In the genomic region with DNA sequence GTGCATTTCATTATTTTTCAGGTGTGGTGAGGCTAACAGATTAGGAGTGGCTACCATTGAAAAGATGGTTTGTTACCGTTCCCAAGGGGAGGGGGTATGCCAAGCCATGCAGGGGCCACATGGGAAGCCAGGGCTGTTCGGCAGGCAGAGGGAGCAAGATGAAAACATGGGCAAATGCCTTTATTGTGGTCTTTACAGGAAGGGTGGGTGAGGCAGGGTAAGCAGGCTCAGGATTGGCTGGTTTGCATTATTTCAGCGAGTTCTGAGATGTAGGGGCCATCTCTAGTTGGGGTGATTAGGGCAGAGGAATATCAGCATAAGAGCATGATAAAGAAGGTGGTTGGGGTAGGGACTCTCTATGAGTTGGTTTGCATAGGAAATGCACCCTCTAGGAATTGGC, we compare ENCODE assay signal across 34 cellular contexts.
"Had no signal": no experiment of that assay in that cellular context is flagged by ENCODE, and none has a peak within 500 bp of the region (broad histone marks: within the 10 kb centered on the region; RNA-seq: fewer than 3 reads in every experiment).

No MANE protein-coding gene starts in this region.

- H3K36me3 ChIP-seq: brain microvascular endothelial cell, MG63 had no signal

- H3K4me2 ChIP-seq: PC-9 had no signal

- H3K27ac ChIP-seq: brain microvascular endothelial cell, PC-9, RWPE1, VCaP had no signal

- H3K9me3 Mint-ChIP-seq: activated B cell treated with CpG ODN at 0.5 μM for 24 hours; activated CD4-positive, alpha-beta memory T cell treated with anti-CD3 and anti-CD28 coated beads, Interleukin-2, amount 10 ng/mL, durations not matched to agents 7 days and 5 days; activated naive CD4-positive, alpha-beta T cell treated with anti-CD3 and anti-CD28 coated beads, Interleukin-2, amount 10 ng/mL, durations not matched to agents 7 days and 5 days; central memory CD8-positive, alpha-beta T cell had no signal

- H3K4me3 Mint-ChIP-seq: activated B cell treated with CpG ODN at 0.5 μM for 24 hours; activated CD4-positive, alpha-beta memory T cell treated with anti-CD3 and anti-CD28 coated beads, Interleukin-2, amount 10 ng/mL, durations not matched to agents 7 days and 5 days; activated CD8-positive, alpha-beta memory T cell treated with anti-CD3 and anti-CD28 coated beads, Interleukin-2, amount 10 ng/mL, durations not matched to agents 7 days and 5 days; activated naive CD4-positive, alpha-beta T cell treated with anti-CD3 and anti-CD28 coated beads, Interleukin-2, amount 10 ng/mL, durations not matched to agents 7 days and 5 days; activated naive CD8-positive, alpha-beta T cell; central memory CD8-positive, alpha-beta T cell had no signal

- H3K27me3 ChIP-seq: brain microvascular endothelial cell had no signal

- H3K27ac Mint-ChIP-seq: activated B cell treated with CpG ODN at 0.5 μM for 24 hours; activated CD4-positive, alpha-beta memory T cell treated with anti-CD3 and anti-CD28 coated beads, Interleukin-2, amount 10 ng/mL, durations not matched to agents 7 days and 5 days; activated CD8-positive, alpha-beta memory T cell treated with anti-CD3 and anti-CD28 coated beads, Interleukin-2, amount 10 ng/mL, durations not matched to agents 7 days and 5 days; activated naive CD4-positive, alpha-beta T cell treated with anti-CD3 and anti-CD28 coated beads, Interleukin-2, amount 10 ng/mL, durations not matched to agents 7 days and 5 days; activated naive CD8-positive, alpha-beta T cell had no signal

- ATAC-seq: activated CD8-positive, alpha-beta memory T cell treated with anti-CD3 and anti-CD28 coated beads, Interleukin-2, amount 10 ng/mL, durations not matched to agents 7 days and 5 days; Right ventricle myocardium inferior; SK-N-SH treated with all-trans-retinoic acid at 6 μM for 48 hours had no signal

- H3K36me3 Mint-ChIP-seq: activated CD8-positive, alpha-beta memory T cell treated with anti-CD3 and anti-CD28 coated beads, Interleukin-2, amount 10 ng/mL, durations not matched to agents 7 days and 5 days; activated naive CD4-positive, alpha-beta T cell treated with anti-CD3 and anti-CD28 coated beads, Interleukin-2, amount 10 ng/mL, durations not matched to agents 7 days and 5 days; activated naive CD8-positive, alpha-beta T cell had no signal

- H3K4me3 ChIP-seq: MG63, PC-9 had no signal

- H2AFZ ChIP-seq: PC-9 had no signal

- H3K4me1 Mint-ChIP-seq: activated B cell treated with CpG ODN at 0.5 μM for 24 hours; activated CD8-positive, alpha-beta memory T cell treated with anti-CD3 and anti-CD28 coated beads, Interleukin-2, amount 10 ng/mL, durations not matched to agents 7 days and 5 days had no signal

- DNase-seq: activated B cell treated with CpG ODN at 0.5 μM for 24 hours; activated CD4-positive, alpha-beta memory T cell treated with anti-CD3 and anti-CD28 coated beads, Interleukin-2, amount 10 ng/mL, durations not matched to agents 7 days and 5 days; activated CD4-positive, alpha-beta T cell treated with anti-CD3 and anti-CD28 coated beads for 1 hour; activated CD4-positive, alpha-beta T cell treated with anti-CD3 and anti-CD28 coated beads for 48 hours; activated CD8-positive, alpha-beta memory T cell treated with anti-CD3 and anti-CD28 coated beads for 24 hours; activated CD8-positive, alpha-beta memory T cell treated with anti-CD3 and anti-CD28 coated beads, Interleukin-2, amount 10 ng/mL, durations not matched to agents 7 days and 5 days; activated CD8-positive, alpha-beta memory T cell treated with anti-CD3 and anti-CD28 coated beads, Interleukin-2, amount 50 U/mL, for 48 hours; activated effector memory CD4-positive, alpha-beta T cell treated with Interleukin-2 at 50 U/mL for 16 hours; activated naive CD4-positive, alpha-beta T cell treated with anti-CD3 and anti-CD28 coated beads, Interleukin-2, amount 10 ng/mL, durations not matched to agents 7 days and 5 days; activated T-cell treated with anti-CD3 and anti-CD28 coated beads, Interleukin-2, amount 50 U/mL, for 48 hours; amniotic stem cell; aorta; brain microvascular endothelial cell; MG63; NCI-H1092; NCI-H1436 treated with DMSO at 0.1 percent for 48 hours; NCI-H187; NCI-H2029 treated with DMSO at 0.1 percent for 48 hours; NCI-H2171 treated with DMSO at 0.1 percent for 48 hours; NCI-H2227 treated with DMSO at 0.1 percent for 48 hours; NCI-H446; NCI-H524; NCI-H69; PC-9; SIG-M5; T-helper 1 cell; T-helper 2 cell; T-helper 9 cell had no signal

- H3K9me3 ChIP-seq: MG63 had no signal

- H3K27me3 Mint-ChIP-seq: activated B cell treated with CpG ODN at 0.5 μM for 24 hours; activated CD4-positive, alpha-beta memory T cell treated with anti-CD3 and anti-CD28 coated beads, Interleukin-2, amount 10 ng/mL, durations not matched to agents 7 days and 5 days; activated CD8-positive, alpha-beta memory T cell treated with anti-CD3 and anti-CD28 coated beads, Interleukin-2, amount 10 ng/mL, durations not matched to agents 7 days and 5 days; activated naive CD8-positive, alpha-beta T cell had no signal
